In genomic region chr16:67704110-67704509, GRCh38 we compare ENCODE assay signal across 14 cellular contexts.
"Had no signal": no experiment of that assay in that cellular context is flagged by ENCODE, and none has a peak within 500 bp of the region (broad histone marks: within the 10 kb centered on the region; RNA-seq: fewer than 3 reads in every experiment).

No MANE protein-coding gene starts in this region.

- H3K36me3 ChIP-seq: breast epithelium, neutrophil, thyroid gland had no signal

- H3K9me3 ChIP-seq: breast epithelium, neutrophil, thyroid gland had no signal

- DNase-seq: activated CD4-positive, CD25-positive, alpha-beta regulatory T cell treated with anti-CD3 and anti-CD28 coated beads, Interleukin-2, amount 50 U/mL, for 72 hours; activated CD8-positive, alpha-beta memory T cell treated with anti-CD3 and anti-CD28 coated beads for 24 hours; activated effector memory CD4-positive, alpha-beta T cell treated with Interleukin-2 at 50 U/mL for 16 hours; activated T-cell treated with anti-CD3 and anti-CD28 coated beads for 4 hours; aorta; mammary epithelial cell; retina; stimulated activated CD4-positive, alpha-beta T cell treated with anti-CD3 and anti-CD28 coated beads, Interleukin-12 subunit alpha, Interleukin-12 subunit beta, amount 100 ng/mL, for 4 hours; stimulated activated CD4-positive, alpha-beta T cell treated with anti-CD3 and anti-CD28 coated beads, Interleukin-2, amount 100 ng/mL, for 24 hours; thyroid gland had no signal

- H3K27ac Mint-ChIP-seq: dendritic cell treated with granulocyte-macrophage colony-stimulating factor and Interleukin-4, amounts not matched to agents 40 ng/mL and 50 ng/mL, for 4 days had no signal

- H3K27me3 ChIP-seq: breast epithelium, neutrophil, thyroid gland had no signal

- H3K4me3 Mint-ChIP-seq: dendritic cell treated with granulocyte-macrophage colony-stimulating factor and Interleukin-4, amounts not matched to agents 40 ng/mL and 50 ng/mL, for 4 days had no signal

- H3K4me3 ChIP-seq: breast epithelium, thyroid gland had no signal

- H3K27ac ChIP-seq: breast epithelium, thyroid gland had no signal

- H3K27me3 Mint-ChIP-seq: dendritic cell treated with granulocyte-macrophage colony-stimulating factor and Interleukin-4, amounts not matched to agents 40 ng/mL and 50 ng/mL, for 4 days had no signal

- H3K9me3 Mint-ChIP-seq: dendritic cell treated with granulocyte-macrophage colony-stimulating factor and Interleukin-4, amounts not matched to agents 40 ng/mL and 50 ng/mL, for 4 days had no signal

- ATAC-seq: left lobe of liver had no signal

- H3K4me1 ChIP-seq: breast epithelium, thyroid gland had no signal
